Comparison of ENCODE assay signal across 10 cellular contexts in genomic region chr7:23491502-23491901, GRCh38. TPM values are rescaled to one million over a fixed set of nuclear protein-coding genes. Genes with fewer than 3 reads are reported as not detected.
DNase-seq lines count a peak whose midpoint lies in the region; ATAC-seq and TF ChIP-seq lines count a peak whose summit lies in the region.
"Had no signal": no experiment of that assay in that cellular context is flagged by ENCODE, and none has a peak within 500 bp of the region (broad histone marks: within the 10 kb centered on the region; RNA-seq: fewer than 3 reads in every experiment).

No MANE protein-coding gene starts in this region.

- H4K20me1 ChIP-seq in H9 (ENCODE audit: control insufficient read depth, insufficient read depth, insufficient read length) = no peaks in the 10 kb centered on the region

- H2AFZ ChIP-seq in mesenchymal stem cell (ENCODE audit: low read depth, low read length) (no peak overlapping the region), H9 (ENCODE audit: low read length) (no peak overlapping the region)

- POLR2A ChIA-PET in CD8-positive, alpha-beta memory T cell (lab: Charles Lee) = no interaction called here
- POLR2A ChIA-PET in activated CD8-positive, alpha-beta T cell treated with anti-CD3 and anti-CD28 coated beads for 36 hours (lab: Charles Lee) = interaction anchor here (0.6 kb wide), 1 partner anchor 217 kb away, joined by 3 read pairs; no protein-coding TSS in a partner anchor
- POLR2A ChIA-PET in HEK293T (lab: Yijun Ruan, JAX) = no interaction called here

- no peak for ATAC-seq in activated CD8-positive, alpha-beta T cell treated with anti-CD3 and anti-CD28 coated beads for 36 hours

- H3K36me3 Mint-ChIP-seq in CD8-positive, alpha-beta memory T cell = peaks cover 0 to 2% (median 0%) of the 10 kb centered on the region in 3 donors
- no peaks in the 10 kb centered on the region for H3K36me3 Mint-ChIP-seq in activated CD8-positive, alpha-beta T cell treated with anti-CD3 and anti-CD28 coated beads for 36 hours (ENCODE audit: low read depth)
- no peaks in the 10 kb centered on the region for H3K36me3 Mint-ChIP-seq in H9 (ENCODE audit: insufficient read depth in 1 of 3, low read depth in 3 of 3)

- no peak overlapping the region for H2BK5ac ChIP-seq in mesenchymal stem cell (ENCODE audit: low read depth, low read length, poor library complexity, severe bottlenecking)
- H2BK5ac ChIP-seq in H9 (ENCODE audit: insufficient read length, low read length) = no peak overlapping the region

- peak overlapping the region in 5 of 7 donors; percentile 47 to 88 (median 88) for H3K4me3 Mint-ChIP-seq in CD8-positive, alpha-beta memory T cell
- peak overlapping the region; percentile 81 for H3K4me3 Mint-ChIP-seq in activated CD8-positive, alpha-beta T cell treated with anti-CD3 and anti-CD28 coated beads for 36 hours
- H3K4me3 Mint-ChIP-seq in H9 = no peak overlapping the region

- no peak overlapping the region for H3K27ac ChIP-seq in CD8-positive, alpha-beta memory T cell (ENCODE audit: low read depth, low read length)
- no peak overlapping the region for H3K27ac ChIP-seq in HUES6 (ENCODE audit: low read depth, low read length)
- no peak overlapping the region for H3K27ac ChIP-seq in mesenchymal stem cell (ENCODE audit: low read length, poor library complexity, severe bottlenecking)
- H3K27ac ChIP-seq in H9 (ENCODE audit: insufficient read length, low read depth, low read length) = no peak overlapping the region
- H3K27ac ChIP-seq in ascending aorta = no peak overlapping the region
- H3K27ac ChIP-seq: VCaP had no signal

- H3K79me1 ChIP-seq in mesenchymal stem cell (replicated peaks; ENCODE audit: low read length, poor library complexity, severe bottlenecking) (peaks cover 2% of the 10 kb centered on the region), H9 (ENCODE audit: insufficient read depth, low read depth, low read length, poor library complexity, severe bottlenecking) (no peaks in the 10 kb centered on the region)

- H2BK120ac ChIP-seq in mesenchymal stem cell (ENCODE audit: low read depth, low read length) = no peak overlapping the region
- no peak overlapping the region for H2BK120ac ChIP-seq in H9 (ENCODE audit: low read depth, low read length, poor library complexity, severe bottlenecking)

- no peak for TF ChIP-seq CTCF in activated CD8-positive, alpha-beta T cell treated with anti-CD3 and anti-CD28 coated beads for 36 hours (IDR thresholded peaks at IDR 0.05)
- TF ChIP-seq CTCF in H9 (conservative IDR thresholded peaks at IDR 0.05) (no peak), ascending aorta (IDR thresholded peaks at IDR 0.05) (no peak)

- no peaks in the 10 kb centered on the region for H3K27me3 Mint-ChIP-seq in CD8-positive, alpha-beta memory T cell
- H3K27me3 Mint-ChIP-seq in activated CD8-positive, alpha-beta T cell treated with anti-CD3 and anti-CD28 coated beads for 36 hours = no peaks in the 10 kb centered on the region
- no peaks in the 10 kb centered on the region; the same call in 1 of the 2 replicates for H3K27me3 Mint-ChIP-seq in H9 (ENCODE audit: low read depth)

- peaks cover 5% of the 10 kb centered on the region for H3K4me1 ChIP-seq in CD8-positive, alpha-beta memory T cell (ENCODE audit: insufficient read depth, low read length)
- H3K4me1 ChIP-seq in HUES6 (ENCODE audit: control insufficient read depth, insufficient read depth, low read length) (0 out of 2 replicates have a peak, but pooled peaks cover 3% of the 10 kb centered on the region), mesenchymal stem cell (ENCODE audit: control insufficient read depth, insufficient read depth, low read depth, low read length) (no peaks in the 10 kb centered on the region), H9 (ENCODE audit: insufficient read depth, low read length) (no peaks in the 10 kb centered on the region), ascending aorta (no peaks in the 10 kb centered on the region)

- no peaks in the 10 kb centered on the region for H3K23me2 ChIP-seq in H9 (ENCODE audit: insufficient read length, low read depth, low read length, poor library complexity, severe bottlenecking)

- H3K4me1 Mint-ChIP-seq in CD8-positive, alpha-beta memory T cell = peaks cover 2 to 13% (median 12%) of the 10 kb centered on the region in 3 donors
- peaks cover 7% of the 10 kb centered on the region for H3K4me1 Mint-ChIP-seq in activated CD8-positive, alpha-beta T cell treated with anti-CD3 and anti-CD28 coated beads for 36 hours (ENCODE audit: low read depth)
- peaks cover 0 to 7% of the 10 kb centered on the region in 2 experiments; a peak in 1 of 4 replicates for H3K4me1 Mint-ChIP-seq in H9

- H2BK15ac ChIP-seq in mesenchymal stem cell (ENCODE audit: low read depth, poor library complexity, severe bottlenecking) (no peak overlapping the region), H9 (ENCODE audit: low read depth, low read length) (no peak overlapping the region)

- H4K5ac ChIP-seq in H9 (ENCODE audit: insufficient read length, low read depth, low read length) = no peak overlapping the region

- no peak overlapping the region for H2BK20ac ChIP-seq in H9 (ENCODE audit: low read depth, low read length, poor library complexity, severe bottlenecking)

- peak overlapping the region in 5 of 8 donors; percentile 12 to 96 (median 64) for H3K27ac Mint-ChIP-seq in CD8-positive, alpha-beta memory T cell
- no peak overlapping the region for H3K27ac Mint-ChIP-seq in activated CD8-positive, alpha-beta T cell treated with anti-CD3 and anti-CD28 coated beads for 36 hours
- H3K27ac Mint-ChIP-seq in H9 = peak overlapping the region in 1 of 3 experiments; percentile 36; a peak in 2 of 7 replicates

- H2BK12ac ChIP-seq in mesenchymal stem cell (ENCODE audit: low read length in 2 of 2) = no peak overlapping the region
- H2BK12ac ChIP-seq in H9 (ENCODE audit: insufficient read length, low read depth, low read length) = no peak overlapping the region

- no peaks in the 10 kb centered on the region for H3K27me3 ChIP-seq in CD8-positive, alpha-beta memory T cell (ENCODE audit: insufficient read depth, low read length, poor library complexity, severe bottlenecking)
- H3K27me3 ChIP-seq in HUES6 (ENCODE audit: control insufficient read depth, insufficient read depth, low read length) (no peaks in the 10 kb centered on the region), mesenchymal stem cell (ENCODE audit: control insufficient read depth in 1 of 2, insufficient read depth in 1 of 2, low read length in 2 of 2) (no peaks in the 10 kb centered on the region), H9 (ENCODE audit: insufficient read depth, low read length) (no peaks in the 10 kb centered on the region), ascending aorta (no peaks in the 10 kb centered on the region)

- H4K91ac ChIP-seq in mesenchymal stem cell (ENCODE audit: low read length) = no peak overlapping the region
- H4K91ac ChIP-seq in H9 (ENCODE audit: insufficient read length, low read depth, low read length) = no peak overlapping the region

- no peaks in the 10 kb centered on the region for H3K79me2 ChIP-seq in H9 (ENCODE audit: insufficient read depth, low read length)

- intact Hi-C loops in activated CD8-positive, alpha-beta T cell treated with anti-CD3 and anti-CD28 coated beads for 36 hours (cut with micrococcal nuclease) = no loop called here
- intact Hi-C loops in ascending aorta (cut with DNase I) = no loop called here

- H3K23ac ChIP-seq in mesenchymal stem cell (ENCODE audit: low read length in 2 of 2) = no peak overlapping the region
- no peak overlapping the region for H3K23ac ChIP-seq in H9 (ENCODE audit: insufficient read length, low read depth, low read length)

- no peak overlapping the region for H3K4me2 ChIP-seq in mesenchymal stem cell (ENCODE audit: low read length, poor library complexity, severe bottlenecking)
- H3K4me2 ChIP-seq in H9 (ENCODE audit: insufficient read depth, insufficient read length, low read length) = no peak overlapping the region

- no peaks in the 10 kb centered on the region for H3K36me3 ChIP-seq in CD8-positive, alpha-beta memory T cell (ENCODE audit: insufficient read depth, low read length)
- H3K36me3 ChIP-seq in HUES6 (ENCODE audit: control insufficient read depth, insufficient read depth, low read length) (no peaks in the 10 kb centered on the region), mesenchymal stem cell (ENCODE audit: control insufficient read depth in 1 of 2, insufficient read depth in 2 of 2, low read depth in 1 of 2, low read length in 2 of 2) (peaks cover 0 to 4% of the 10 kb centered on the region in 2 experiments), ascending aorta (no peaks in the 10 kb centered on the region)

- no peak overlapping the region for H3T11ph ChIP-seq in H9 (ENCODE audit: low read length)

- no peak overlapping the region for H3K56ac ChIP-seq in H9 (ENCODE audit: insufficient read length, low read depth, low read length)

- H4K8ac ChIP-seq in mesenchymal stem cell (ENCODE audit: low read length) (no peak overlapping the region), H9 (replicated peaks; ENCODE audit: insufficient read length, low read depth, low read length) (no peak overlapping the region)

- H3K9me3 Mint-ChIP-seq in CD8-positive, alpha-beta memory T cell = no peaks in the 10 kb centered on the region
- H3K9me3 Mint-ChIP-seq in activated CD8-positive, alpha-beta T cell treated with anti-CD3 and anti-CD28 coated beads for 36 hours = no peaks in the 10 kb centered on the region
- H3K9me3 Mint-ChIP-seq in H9 = no peaks in the 10 kb centered on the region

- H3K9ac ChIP-seq in HUES6 (ENCODE audit: low read length) (no peak overlapping the region), mesenchymal stem cell (ENCODE audit: low read length) (peak overlapping the region; percentile 86), H9 (ENCODE audit: extremely low read depth, insufficient read length, low read length) (no peak overlapping the region)

- no peak for DNase-seq in CD8-positive, alpha-beta memory T cell
- DNase-seq in activated CD8-positive, alpha-beta T cell treated with anti-CD3 and anti-CD28 coated beads for 36 hours = no peak
- DNase-seq in mesenchymal stem cell = no peak
- no peak for DNase-seq in H9
- no peak for DNase-seq in ascending aorta (ENCODE audit: low spot score in 2 of 2)
- DNase-seq in HEK293T (ENCODE audit: extremely low spot score) = no peak
- DNase-seq: DMS 273 treated with DMSO at 0.1 percent for 48 hours, NCI-H1694 treated with DMSO at 0.1 percent for 48 hours had no signal

- no peak overlapping the region for H3K4ac ChIP-seq in mesenchymal stem cell (ENCODE audit: low read depth in 1 of 2, low read length in 2 of 2)
- no peak overlapping the region for H3K4ac ChIP-seq in H9 (ENCODE audit: low read depth, low read length)

- H3K18ac ChIP-seq in mesenchymal stem cell (ENCODE audit: low read depth in 1 of 2, low read length in 2 of 2) (no peak overlapping the region), H9 (ENCODE audit: insufficient read length, low read depth, low read length) (no peak overlapping the region)

- H3K9me3 ChIP-seq in CD8-positive, alpha-beta memory T cell (ENCODE audit: low read length) = no peaks in the 10 kb centered on the region
- H3K9me3 ChIP-seq in HUES6 (ENCODE audit: control insufficient read depth, insufficient read depth, low read depth, low read length) (no peaks in the 10 kb centered on the region), mesenchymal stem cell (ENCODE audit: control insufficient read depth, low read length) (no peaks in the 10 kb centered on the region), H9 (ENCODE audit: control insufficient read depth, low read depth, low read length) (no peaks in the 10 kb centered on the region), ascending aorta (no peaks in the 10 kb centered on the region)

- H3K14ac ChIP-seq in mesenchymal stem cell (ENCODE audit: low read length in 2 of 2) = no peak overlapping the region
- no peak overlapping the region for H3K14ac ChIP-seq in H9 (ENCODE audit: insufficient read depth, low read length)

- CTCF ChIA-PET in CD8-positive, alpha-beta memory T cell (lab: Charles Lee) = no interaction called here
- CTCF ChIA-PET in activated CD8-positive, alpha-beta T cell treated with anti-CD3 and anti-CD28 coated beads for 36 hours (lab: Charles Lee) = interaction anchor here (1.7 to 2.2 kb wide), 2 partner anchors 55 to 219 kb away, joined by 4 to 6 read pairs; no protein-coding TSS in a partner anchor
- CTCF ChIA-PET in HEK293T (lab: Yijun Ruan, JAX) = no interaction called here

- 80% methylated on average over 1 of the region's 3 CpGs for WGBS in mesenchymal stem cell
- WGBS in H9 (ENCODE audit: extremely low coverage, insufficient read length, low lambda C conversion rate) = no CpG with 5 or more reads among the region's 3 CpGs

- no peak overlapping the region for H2AK5ac ChIP-seq in mesenchymal stem cell (ENCODE audit: low read length, severe bottlenecking)
- H2AK5ac ChIP-seq in H9 (ENCODE audit: insufficient read length, low read length) = no peak overlapping the region

- no peak overlapping the region for H3K4me3 ChIP-seq in CD8-positive, alpha-beta memory T cell (ENCODE audit: low read length)
- H3K4me3 ChIP-seq in HUES6 (ENCODE audit: low read depth, low read length) (peak overlapping the region; percentile 72), mesenchymal stem cell (ENCODE audit: insufficient read depth in 1 of 2, low read depth in 1 of 2, low read length in 2 of 2) (peak overlapping the region in 1 of 2 experiments; percentile 80), ascending aorta (no peak overlapping the region)

RNA-seq across cellular contexts. Expression of gene IGF2BP3, which starts 21.2 kb away (rescaled TPM):
- under 1 TPM; 0.04 to 0.13 TPM for total RNA-seq in CD8-positive, alpha-beta memory T cell
- 0.15 TPM for polyA plus RNA-seq in CD8-positive, alpha-beta memory T cell
- 1 to 10 TPM in 1 of 2 experiments, under 1 TPM in 1; 0.61 to 1.1 TPM for total RNA-seq in activated CD8-positive, alpha-beta T cell treated with anti-CD3 and anti-CD28 coated beads for 36 hours
- polyA plus RNA-seq in mesenchymal stem cell (2013, experiment 1 of 2) = 122 TPM
- 117 TPM for polyA plus RNA-seq in mesenchymal stem cell (2013, experiment 2 of 2)
- 180 and 197 TPM in 2 replicates for total RNA-seq in H9 (2021)
- not detected for total RNA-seq in ascending aorta

RNA-seq across cellular contexts. Expression of gene TRA2A, which starts 40.3 kb away (rescaled TPM):
- total RNA-seq in CD8-positive, alpha-beta memory T cell = 10 to 100 TPM; 82.5 to 87.6 TPM
- 37.1 TPM for polyA plus RNA-seq in CD8-positive, alpha-beta memory T cell
- total RNA-seq in activated CD8-positive, alpha-beta T cell treated with anti-CD3 and anti-CD28 coated beads for 36 hours = 10 to 100 TPM; 86.3 to 86.5 TPM
- polyA plus RNA-seq in mesenchymal stem cell (2013, experiment 1 of 2) = 48.0 TPM
- 49.3 TPM for polyA plus RNA-seq in mesenchymal stem cell (2013, experiment 2 of 2)
- 164 and 169 TPM in 2 replicates for total RNA-seq in H9 (2021)
- 14.4 TPM for total RNA-seq in ascending aorta

Comparison
In these comparisons a context has a peak if more than half of its experiments do, and no peak if none do; other contexts are left out.
1. H3K4me3 Mint-ChIP-seq: peak in CD8-positive, alpha-beta memory T cell (5 of 7) and activated CD8-positive, alpha-beta T cell treated with anti-CD3 and anti-CD28 coated beads for 36 hours (single experiment); none in H9 (0 of 2).
2. RNA of gene IGF2BP3, which starts 21.2 kb away (total RNA-seq): 180 to 197 TPM in H9; 0.61 to 1.1 TPM in activated CD8-positive, alpha-beta T cell treated with anti-CD3 and anti-CD28 coated beads for 36 hours, 0.04 to 0.13 TPM in CD8-positive, alpha-beta memory T cell and not detected in ascending aorta (single experiment); every median in the first group is over 10 times any median in the second.